ENCODE assay signal across 8 cellular contexts in genomic region chrX:136880452-136881013, GRCh38. TPM values are rescaled to one million over a fixed set of nuclear protein-coding genes. Genes with fewer than 3 reads are reported as not detected.
DNase-seq lines count a peak whose midpoint lies in the region; ATAC-seq and TF ChIP-seq lines count a peak whose summit lies in the region.

Gene RBMX, minus strand, starts transcription at chrX:136880725. Its CDS starts 1,298 bp downstream, at chrX:136879427.

- peaks cover 5% of the 10 kb centered on the region for H3K27me3 Mint-ChIP-seq in glutamatergic neuron (ENCODE audit: unreplicated experiment)
- H3K27me3 Mint-ChIP-seq in osteocyte (ENCODE audit: unreplicated experiment): no peaks in the 10 kb centered on the region

- H3K27ac ChIP-seq in thymus (ENCODE audit: low read depth): peak within 1 kb of the TSS; percentile 96

- H3K4me3 Mint-ChIP-seq in glutamatergic neuron (ENCODE audit: unreplicated experiment) (peak within 1 kb of the TSS; percentile 97), osteocyte (ENCODE audit: unreplicated experiment) (peak within 1 kb of the TSS; percentile 89)

- TF ChIP-seq CTCF in glutamatergic neuron (IDR thresholded peaks at IDR 0.05; ENCODE audit: partially characterized antibody, unreplicated experiment): no peak
- no peak for TF ChIP-seq CTCF in osteocyte (IDR thresholded peaks at IDR 0.05)

- H3K36me3 ChIP-seq in thymus (ENCODE audit: control insufficient read depth, insufficient read depth): peaks cover 9% of the 10 kb centered on the region

- ATAC-seq in HG02610 (IDR thresholded peaks at IDR 0.05; ENCODE audit: unreplicated experiment): peak; percentile 98
- peak; percentile 95 to 96 for ATAC-seq in activated naive CD4-positive, alpha-beta T cell treated with anti-CD3 and anti-CD28 coated beads, Interleukin-2, amount 50 U/mL, for 72 hours

- no peaks in the 10 kb centered on the region for H3K9me3 ChIP-seq in thymus (ENCODE audit: control insufficient read depth)

- H3K36me3 Mint-ChIP-seq in activated naive CD4-positive, alpha-beta T cell treated with anti-CD3 and anti-CD28 coated beads, Interleukin-2, amount 50 U/mL, for 72 hours: peaks cover 19 to 36% of the 10 kb centered on the region in 2 donors
- H3K36me3 Mint-ChIP-seq in glutamatergic neuron (ENCODE audit: unreplicated experiment) (peaks cover 7% of the 10 kb centered on the region), osteocyte (ENCODE audit: unreplicated experiment) (peaks cover 13% of the 10 kb centered on the region)

- H3K27ac Mint-ChIP-seq in activated naive CD4-positive, alpha-beta T cell treated with anti-CD3 and anti-CD28 coated beads, Interleukin-2, amount 50 U/mL, for 72 hours: peak within 1 kb of the TSS; percentile 98 to 100
- H3K27ac Mint-ChIP-seq in glutamatergic neuron (ENCODE audit: unreplicated experiment) (peak within 1 kb of the TSS; percentile 97), osteocyte (ENCODE audit: unreplicated experiment) (peak within 1 kb of the TSS; percentile 95)

- WGBS in thymus: under 1% methylated on average over 34 of the region's 34 CpGs

- H3K4me3 ChIP-seq in GM08714 (ENCODE audit: low read length) (peak within 1 kb of the TSS; percentile 81), thymus (ENCODE audit: low read length) (peak within 1 kb of the TSS; percentile 81)

- no peaks in the 10 kb centered on the region for H3K27me3 ChIP-seq in thymus (ENCODE audit: control insufficient read depth, insufficient read depth)

- H3K9me3 Mint-ChIP-seq in activated naive CD4-positive, alpha-beta T cell treated with anti-CD3 and anti-CD28 coated beads, Interleukin-2, amount 50 U/mL, for 72 hours: no peaks in the 10 kb centered on the region
- H3K9me3 Mint-ChIP-seq in glutamatergic neuron (ENCODE audit: unreplicated experiment) (peaks cover 12% of the 10 kb centered on the region), osteocyte (ENCODE audit: unreplicated experiment) (no peaks in the 10 kb centered on the region)

- peak; percentile 98 for DNase-seq in NCI-H1092 treated with DMSO at 0.1 percent for 48 hours (lab: John Stamatoyannopoulos, UW)
- peak; percentile 68 for DNase-seq in SKM-1 (lab: John Stamatoyannopoulos, UW; ENCODE audit: unreplicated experiment)
- peak; percentile 84 to 85 for DNase-seq in activated naive CD4-positive, alpha-beta T cell treated with anti-CD3 and anti-CD28 coated beads, Interleukin-2, amount 50 U/mL, for 72 hours (ENCODE audit: low spot score in 2 of 2)
- peak; percentile 83 for DNase-seq in glutamatergic neuron
- DNase-seq in osteocyte (ENCODE audit: extremely low spot score, unreplicated experiment): peak; percentile 94

- H3K4me1 Mint-ChIP-seq in glutamatergic neuron (ENCODE audit: low read depth, unreplicated experiment): peaks cover 15% of the 10 kb centered on the region
- H3K4me1 Mint-ChIP-seq in osteocyte (ENCODE audit: unreplicated experiment): peaks cover 13% of the 10 kb centered on the region

- H3K4me1 ChIP-seq in thymus (ENCODE audit: control insufficient read depth, insufficient read depth, low read length): no peaks in the 10 kb centered on the region

RNA-seq across cellular contexts. Expression of gene RBMX, which starts in this region (rescaled TPM):
- 100 to 1,000 TPM; 220 to 285 TPM for total RNA-seq in activated naive CD4-positive, alpha-beta T cell treated with anti-CD3 and anti-CD28 coated beads, Interleukin-2, amount 50 U/mL, for 72 hours
- 246 TPM for total RNA-seq in glutamatergic neuron (ENCODE audit: unreplicated experiment)
- total RNA-seq in osteocyte: 181 and 186 TPM in 2 replicates
- 131 TPM for polyA plus RNA-seq in thymus

Comparison
In these comparisons a context has a peak if more than half of its experiments do, and no peak if none do; other contexts are left out.
1. Peak in every context shown above with its lines: DNase-seq, ATAC-seq, H3K4me3 ChIP-seq and H3K27ac ChIP-seq.